ENCODE assay signal across 1 cellular context in the genomic region with DNA sequence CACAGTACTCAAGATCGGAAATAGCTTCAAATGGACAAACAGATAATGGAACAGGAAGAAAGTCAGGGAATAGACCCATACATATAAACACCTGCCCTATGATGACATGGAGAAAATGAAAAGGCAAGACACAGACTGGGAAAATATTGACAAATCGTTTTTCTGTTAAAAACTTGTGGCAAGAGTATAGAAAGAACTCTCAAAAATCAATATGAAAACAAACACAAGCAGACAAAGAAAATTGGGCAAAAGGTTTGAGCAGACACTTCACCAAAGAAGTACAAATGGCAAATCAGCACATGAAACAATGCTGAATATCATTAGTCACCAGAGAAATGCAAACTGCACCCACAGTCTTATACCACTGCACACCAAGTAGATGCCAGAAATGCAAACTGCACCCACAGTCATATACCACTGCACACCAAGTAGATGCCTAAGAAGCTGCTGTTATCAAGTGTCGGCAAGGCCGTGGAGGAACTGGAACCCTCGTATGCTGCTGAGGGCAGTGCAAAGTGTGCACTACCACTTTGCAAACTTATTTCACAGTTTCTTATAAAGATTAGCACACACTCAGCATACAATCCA.
TF ChIP-seq lines count a peak whose summit lies in the region.

No MANE protein-coding gene starts in this region.

TF ChIP-seq in IMR-90, 13 proteins besides CTCF, POLR2A, EP300 and RAD21:
- TF ChIP-seq BHLHE40 (IDR thresholded peaks at IDR 0.05; ENCODE audit: low read depth, low read length) = no peak
- TF ChIP-seq RCOR1 (IDR thresholded peaks at IDR 0.05; ENCODE audit: insufficient replicate concordance, low read length) = no peak
- TF ChIP-seq, protein P1, sequence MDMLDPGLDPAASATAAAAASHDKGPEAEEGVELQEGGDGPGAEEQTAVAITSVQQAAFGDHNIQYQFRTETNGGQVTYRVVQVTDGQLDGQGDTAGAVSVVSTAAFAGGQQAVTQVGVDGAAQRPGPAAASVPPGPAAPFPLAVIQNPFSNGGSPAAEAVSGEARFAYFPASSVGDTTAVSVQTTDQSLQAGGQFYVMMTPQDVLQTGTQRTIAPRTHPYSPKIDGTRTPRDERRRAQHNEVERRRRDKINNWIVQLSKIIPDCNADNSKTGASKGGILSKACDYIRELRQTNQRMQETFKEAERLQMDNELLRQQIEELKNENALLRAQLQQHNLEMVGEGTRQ (IDR thresholded peaks at IDR 0.05; ENCODE audit: low read depth, low read length) = no peak
